ENCODE assay signal across 16 cellular contexts in genomic region chr4:38114435-38114834, GRCh38.
DNase-seq lines count a peak whose midpoint lies in the region; ATAC-seq and TF ChIP-seq lines count a peak whose summit lies in the region.
"Had no signal": no experiment of that assay in that cellular context is flagged by ENCODE, and none has a peak within 500 bp of the region (broad histone marks: within the 10 kb centered on the region; RNA-seq: fewer than 3 reads in every experiment).

No MANE protein-coding gene starts in this region.

- H3K4me3 Mint-ChIP-seq in CD4-positive, CD25-positive, alpha-beta regulatory T cell, result no peak overlapping the region
- H3K4me3 Mint-ChIP-seq in brain, result peak overlapping the region in 1 of 5 experiments; percentile 12
- no peak overlapping the region for H3K4me3 Mint-ChIP-seq in CD4-positive, alpha-beta T cell

- no peak overlapping the region for H3K27ac ChIP-seq in CD4-positive, CD25-positive, alpha-beta regulatory T cell (ENCODE audit: insufficient read depth, low read length, poor library complexity, severe bottlenecking)
- no peak overlapping the region for H3K27ac ChIP-seq in right cardiac atrium (ENCODE audit: low read length)
- no peak overlapping the region for H3K27ac ChIP-seq in dorsolateral prefrontal cortex
- no peak overlapping the region for H3K27ac ChIP-seq in CD4-positive, alpha-beta T cell (ENCODE audit: low read depth, low read length)
- H3K27ac ChIP-seq: psoas muscle had no signal

- H3K9me3 Mint-ChIP-seq in CD4-positive, CD25-positive, alpha-beta regulatory T cell, result no peaks in the 10 kb centered on the region
- H3K9me3 Mint-ChIP-seq in brain, result no peaks in the 10 kb centered on the region
- H3K9me3 Mint-ChIP-seq in CD4-positive, alpha-beta T cell, result no peaks in the 10 kb centered on the region

- H3K27me3 Mint-ChIP-seq in CD4-positive, CD25-positive, alpha-beta regulatory T cell, result no peaks in the 10 kb centered on the region
- H3K27me3 Mint-ChIP-seq in brain, result no peaks in the 10 kb centered on the region
- H3K27me3 Mint-ChIP-seq in CD4-positive, alpha-beta T cell, result no peaks in the 10 kb centered on the region

- CTCF ChIA-PET in CD4-positive, alpha-beta T cell (lab: Charles Lee), result no interaction called here

- no peak for ATAC-seq in CD4-positive, CD25-positive, alpha-beta regulatory T cell (ENCODE audit: low read depth in 2 of 2)
- ATAC-seq in right cardiac atrium (peak; percentile 42 to 47), omental fat pad (ENCODE audit: low FRiP score) (peak; percentile 51)
- no peak for ATAC-seq in CD4-positive, alpha-beta T cell (ENCODE audit: poor library complexity)
- ATAC-seq: PC-3 had no signal

- H3K4me3 ChIP-seq in CD4-positive, CD25-positive, alpha-beta regulatory T cell (ENCODE audit: low read depth, low read length), result no peak overlapping the region
- H3K4me3 ChIP-seq in right cardiac atrium (ENCODE audit: low read length) (no peak overlapping the region), dorsolateral prefrontal cortex (no peak overlapping the region)
- H3K4me3 ChIP-seq: coronary artery, psoas muscle had no signal

- H3K4me1 ChIP-seq in CD4-positive, CD25-positive, alpha-beta regulatory T cell (ENCODE audit: control insufficient read depth, insufficient read depth, low read length, poor library complexity, severe bottlenecking), result no peaks in the 10 kb centered on the region
- peaks cover 10% of the 10 kb centered on the region for H3K4me1 ChIP-seq in right cardiac atrium (ENCODE audit: control insufficient read depth, insufficient read depth, low read length)

- no peak for TF ChIP-seq CTCF in brain (conservative IDR thresholded peaks at IDR 0.05)
- TF ChIP-seq CTCF in omental fat pad (IDR thresholded peaks at IDR 0.05), result no peak
- no peak for TF ChIP-seq CTCF in dorsolateral prefrontal cortex (IDR thresholded peaks at IDR 0.05 in 54 of 56, conservative IDR thresholded peaks at IDR 0.05 in 2 of 56; ENCODE audit: low read depth in 1 of 56, partially characterized antibody in 56 of 56)
- no peak for TF ChIP-seq CTCF in CD4-positive, alpha-beta T cell (IDR thresholded peaks at IDR 0.05)

- H3K36me3 ChIP-seq in CD4-positive, CD25-positive, alpha-beta regulatory T cell (ENCODE audit: control insufficient read depth, insufficient read depth, low read length), result peaks cover 31% of the 10 kb centered on the region

- no peaks in the 10 kb centered on the region for H3K9me3 ChIP-seq in CD4-positive, CD25-positive, alpha-beta regulatory T cell (ENCODE audit: control insufficient read depth in 2 of 2, low read length in 2 of 2)
- H3K9me3 ChIP-seq in right cardiac atrium (ENCODE audit: control insufficient read depth, low read length), result no peaks in the 10 kb centered on the region
- no peaks in the 10 kb centered on the region for H3K9me3 ChIP-seq in CD4-positive, alpha-beta T cell (ENCODE audit: control insufficient read depth, low read length)
- H3K9me3 ChIP-seq: psoas muscle had no signal

- H3K36me3 Mint-ChIP-seq in CD4-positive, CD25-positive, alpha-beta regulatory T cell, result peaks cover 40% of the 10 kb centered on the region
- H3K36me3 Mint-ChIP-seq in brain, result peaks cover 12% of the 10 kb centered on the region
- peaks cover 76% of the 10 kb centered on the region for H3K36me3 Mint-ChIP-seq in CD4-positive, alpha-beta T cell (ENCODE audit: low read depth)

- WGBS in right cardiac atrium, result 39% methylated on average over 4 of the region's 4 CpGs

- H3K27me3 ChIP-seq in CD4-positive, CD25-positive, alpha-beta regulatory T cell (ENCODE audit: control insufficient read depth, insufficient read depth, low read length), result no peaks in the 10 kb centered on the region
- H3K27me3 ChIP-seq in right cardiac atrium (ENCODE audit: control insufficient read depth, insufficient read depth) (no peaks in the 10 kb centered on the region), dorsolateral prefrontal cortex (no peaks in the 10 kb centered on the region)
- no peaks in the 10 kb centered on the region for H3K27me3 ChIP-seq in CD4-positive, alpha-beta T cell (ENCODE audit: control insufficient read depth, insufficient read depth, low read length)

- H3K27ac Mint-ChIP-seq in CD4-positive, CD25-positive, alpha-beta regulatory T cell, result peak overlapping the region in 2 of 3 donors; percentile 6 to 44
- peak overlapping the region in 3 of 5 experiments; percentile 71 to 88 (median 74) for H3K27ac Mint-ChIP-seq in brain
- no peak overlapping the region for H3K27ac Mint-ChIP-seq in CD4-positive, alpha-beta T cell

- intact Hi-C loops in right cardiac atrium (cut with DNase I) (no loop called here), dorsolateral prefrontal cortex (cut with DNase I) (no loop called here)
- intact Hi-C loops in CD4-positive, alpha-beta T cell (cut with DNase I, micrococcal nuclease), result no loop called here

- POLR2A ChIA-PET in CD4-positive, alpha-beta T cell (lab: Charles Lee), result interaction anchor here (0.6 to 1.4 kb wide), 4 partner anchors 14 to 759 kb away, joined by 3 read pairs; no protein-coding TSS in a partner anchor

- H3K4me1 Mint-ChIP-seq in CD4-positive, CD25-positive, alpha-beta regulatory T cell, result peaks cover 0 to 2% (median 0%) of the 10 kb centered on the region in 4 donors
- peaks cover 58% of the 10 kb centered on the region for H3K4me1 Mint-ChIP-seq in brain
- H3K4me1 Mint-ChIP-seq in CD4-positive, alpha-beta T cell (ENCODE audit: low read depth), result no peaks in the 10 kb centered on the region

- DNase-seq in CD4-positive, CD25-positive, alpha-beta regulatory T cell, result no peak
- DNase-seq in right cardiac atrium (no peak), omental fat pad (ENCODE audit: low spot score) (no peak), NCI-H146 treated with DMSO at 0.1 percent for 48 hours (lab: John Stamatoyannopoulos, UW; ENCODE audit: unreplicated experiment) (no peak), NCI-H345 (lab: John Stamatoyannopoulos, UW) (no peak), dorsolateral prefrontal cortex (no peak)
- no peak for DNase-seq in CD4-positive, alpha-beta T cell
- DNase-seq: activated T-cell treated with anti-CD3 and anti-CD28 coated beads, Interleukin-2, amount 50 U/mL, for 1 hour; AML-193; MV-4-11; PC-3; psoas muscle; stimulated activated CD4-positive, alpha-beta T cell treated with anti-CD3 and anti-CD28 coated beads, Interleukin-4, amount 100 ng/mL, for 24 hours; stimulated activated naive CD4-positive, alpha-beta T cell had no signal

Comparison
In these comparisons a context has a peak if more than half of its experiments do, and no peak if none do; other contexts are left out.
1. ATAC-seq: peak in right cardiac atrium (2 of 2) and omental fat pad (single experiment); none in CD4-positive, CD25-positive, alpha-beta regulatory T cell (0 of 2) and CD4-positive, alpha-beta T cell (single experiment).